ENCODE assay signal across 24 cellular contexts in genomic region chr2:118687201-118687600, GRCh38.
"Had no signal": no experiment of that assay in that cellular context is flagged by ENCODE, and none has a peak within 500 bp of the region (broad histone marks: within the 10 kb centered on the region; RNA-seq: fewer than 3 reads in every experiment).

No MANE protein-coding gene starts in this region.

- DNase-seq: effector CD8-positive, alpha-beta T cell; endodermal cell; esophagus squamous epithelium; gastrocnemius medialis; head of caudate nucleus; kidney; mesenchymal stem cell; mucosa of descending colon; naive thymus-derived CD8-positive, alpha-beta T cell; nephron progenitor cell; nucleus accumbens; sigmoid colon; stimulated activated CD4-positive, alpha-beta T cell treated with anti-CD3 and anti-CD28 coated beads, Interleukin-2, amount 100 ng/mL, for 24 hours; stimulated activated CD4-positive, alpha-beta T cell treated with anti-CD3 and anti-CD28 coated beads, Interleukin-4, amount 100 ng/mL, for 24 hours; stimulated activated naive CD8-positive, alpha-beta T cell treated with anti-CD3 and anti-CD28 coated beads, Interleukin-15, Interleukin-2, amounts not matched to agents 100 U/mL and 50 U/mL, for 24 hours; substantia nigra; testis; tibial artery; upper lobe of left lung had no signal

- H3K27ac ChIP-seq: esophagus squamous epithelium, gastrocnemius medialis, prostate gland, sigmoid colon, testis, tibial artery, upper lobe of left lung had no signal

- FAIRE-seq: colon, kidney had no signal

- ATAC-seq: gastrocnemius medialis; left lobe of liver; mucosa of descending colon; naive thymus-derived CD8-positive, alpha-beta T cell; stimulated activated memory B cell treated with anti-CD40 and anti-IgM and Interleukin-4, amounts not matched to agents 10 μg/mL and 1 μg/mL and 100 μg/mL, for 72 hours; stimulated activated naive CD8-positive, alpha-beta T cell treated with anti-CD3 and anti-CD28 coated beads, Interleukin-15, Interleukin-2, amounts not matched to agents 100 U/mL and 50 U/mL, for 24 hours had no signal

- H3K36me3 ChIP-seq: esophagus squamous epithelium, gastrocnemius medialis, prostate gland, sigmoid colon, tibial artery, upper lobe of left lung had no signal

- H3K27me3 ChIP-seq: esophagus squamous epithelium, gastrocnemius medialis, sigmoid colon, testis, upper lobe of left lung had no signal

- H3K4me3 ChIP-seq: esophagus squamous epithelium, gastrocnemius medialis, lung, mucosa of descending colon, prostate gland, sigmoid colon, testis, tibial artery, upper lobe of left lung had no signal
